32 cellular contexts compared by ENCODE assay signal in the genomic region with DNA sequence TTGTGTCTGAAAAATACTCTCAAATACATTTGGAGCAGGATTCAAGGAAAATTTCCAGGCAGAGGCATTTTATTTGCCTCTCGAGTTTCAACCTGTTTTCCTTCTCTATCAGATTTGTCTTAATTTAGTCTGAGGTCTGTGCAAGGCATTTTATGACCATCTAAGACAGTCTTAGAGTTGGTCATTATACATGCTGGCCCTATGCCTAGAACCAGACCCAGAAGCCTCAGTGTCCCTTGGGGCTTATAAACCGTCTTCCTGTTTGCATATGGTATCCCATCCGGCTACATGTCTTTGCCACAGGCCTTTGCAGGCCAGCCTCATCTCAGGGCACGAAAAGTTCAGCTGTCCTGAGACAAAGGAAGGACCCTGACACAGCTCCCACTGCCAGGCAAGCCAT.
A peak's percentile ranks its signal among the peaks of the same experiment; 100 is the strongest.
DNase-seq lines count a peak whose midpoint lies in the region; ATAC-seq, FAIRE-seq and TF ChIP-seq lines count a peak whose summit lies in the region.
"Had no signal": no experiment of that assay in that cellular context is flagged by ENCODE, and none has a peak within 500 bp of the region (broad histone marks: within the 10 kb centered on the region; RNA-seq: fewer than 3 reads in every experiment).

No MANE protein-coding gene starts in this region.

- no peaks in the 10 kb centered on the region; the same call in 1 of the 2 replicates for H3K36me3 Mint-ChIP-seq in HFFc6 (ENCODE audit: low read depth)
- H3K36me3 Mint-ChIP-seq: activated naive CD4-positive, alpha-beta T cell treated with anti-CD3 and anti-CD28 coated beads, Interleukin-2, amount 10 ng/mL, durations not matched to agents 7 days and 5 days; natural killer cell treated with Interleukin-12 subunit alpha and Interleukin-12 subunit beta and Interleukin-15 and Interleukin-18, amount 100 ng/mL, for 72 hours; stimulated activated effector memory CD8-positive, alpha-beta T cell treated with anti-CD3 and anti-CD28 coated beads, Interleukin-12 subunit alpha, Interleukin-12 subunit beta, amount 100 ng/mL, for 72 hours; type B pancreatic cell had no signal

- H3K79me2 ChIP-seq in PC-9 (ENCODE audit: low read depth) = no peaks in the 10 kb centered on the region

- H3K4me3 Mint-ChIP-seq in HFFc6 = no peak overlapping the region
- H3K4me3 Mint-ChIP-seq: activated CD8-positive, alpha-beta T cell treated with anti-CD3 and anti-CD28 coated beads for 36 hours; activated naive CD4-positive, alpha-beta T cell treated with anti-CD3 and anti-CD28 coated beads, Interleukin-2, amount 10 ng/mL, durations not matched to agents 7 days and 5 days; endodermal cell; natural killer cell treated with Interleukin-12 subunit alpha and Interleukin-12 subunit beta and Interleukin-15 and Interleukin-18, amount 100 ng/mL, for 72 hours; stimulated activated effector memory CD8-positive, alpha-beta T cell treated with anti-CD3 and anti-CD28 coated beads, Interleukin-12 subunit alpha, Interleukin-12 subunit beta, amount 100 ng/mL, for 72 hours; T-helper 2 cell treated with Interferon-gamma antibody and Interleukin-4, amounts not matched to agents 5 μg/mL and 100 μg/mL, for 36 hours; type B pancreatic cell had no signal

- no peaks in the 10 kb centered on the region for H3F3A ChIP-seq in PC-9 (ENCODE audit: insufficient read depth, low read depth)

- H2AFZ ChIP-seq in PC-9 = no peak overlapping the region

- intact Hi-C loops in kidney (cut with DNase I) (no loop called here), PC-9 (cut with micrococcal nuclease; ENCODE audit: unreplicated experiment) (no loop called here)

- no TSS peak for BruUV-seq in PC-9 (replicated peaks; lab: Mats Ljungman, UMichigan)

- H3K4me1 ChIP-seq in BE2C (peaks cover 7% of the 10 kb centered on the region), kidney (ENCODE audit: control insufficient read depth in 1 of 2, insufficient read depth in 1 of 2, low read depth in 1 of 2, low read length in 2 of 2) (peaks cover 0 to 2% of the 10 kb centered on the region in 2 donors), PC-9 (replicated peaks; ENCODE audit: insufficient read depth) (no peaks in the 10 kb centered on the region)
- H3K4me1 ChIP-seq: adrenal gland, Caco-2, gastrocnemius medialis, lower lobe of right lung had no signal

- H3K9me3 ChIP-seq in BE2C (no peaks in the 10 kb centered on the region; the same call in 1 of the 2 replicates), kidney (ENCODE audit: control insufficient read depth in 1 of 2, low read length in 2 of 2) (no peaks in the 10 kb centered on the region), PC-9 (ENCODE audit: insufficient read depth, low read depth) (no peaks in the 10 kb centered on the region)
- H3K9me3 ChIP-seq: adrenal gland, Caco-2, gastrocnemius medialis, lower lobe of right lung, mucosa of descending colon had no signal

- no peaks in the 10 kb centered on the region for H3K4me1 Mint-ChIP-seq in HFFc6 (ENCODE audit: low read depth)
- H3K4me1 Mint-ChIP-seq: activated naive CD4-positive, alpha-beta T cell treated with anti-CD3 and anti-CD28 coated beads, Interleukin-2, amount 10 ng/mL, durations not matched to agents 7 days and 5 days; stimulated activated effector memory CD8-positive, alpha-beta T cell treated with anti-CD3 and anti-CD28 coated beads, Interleukin-12 subunit alpha, Interleukin-12 subunit beta, amount 100 ng/mL, for 72 hours had no signal

- DNase-seq in BE2C (peak; percentile 33), EH (ENCODE audit: low read depth) (peak; percentile 52), NCI-H69 (lab: John Stamatoyannopoulos, UW) (peak; percentile 48), kidney (peak; percentile 79), PC-9 (no peak), HFFc6 (no peak)
- no peak for DNase-seq in effector CD4-positive, alpha-beta T cell
- DNase-seq: activated CD8-positive, alpha-beta memory T cell treated with anti-CD3 and anti-CD28 coated beads, Interleukin-2, amount 50 U/mL, for 48 hours; activated CD8-positive, alpha-beta T cell treated with anti-CD3 and anti-CD28 coated beads for 36 hours; activated naive CD4-positive, alpha-beta T cell treated with anti-CD3 and anti-CD28 coated beads, Interleukin-2, amount 10 ng/mL, durations not matched to agents 7 days and 5 days; adrenal gland; Caco-2; central memory CD4-positive, alpha-beta T cell; endodermal cell; gastrocnemius medialis; IMR-90; kidney glomerular epithelial cell; lower lobe of right lung; mucosa of descending colon; NCI-H2029; NCI-H524 treated with DMSO at 0.1 percent for 48 hours; SHP77; stimulated activated CD4-positive, alpha-beta T cell treated with anti-CD3 and anti-CD28 coated beads, Interleukin-15, amount 100 ng/mL, for 24 hours; stimulated activated CD4-positive, alpha-beta T cell treated with anti-CD3 and anti-CD28 coated beads, Interleukin-4, amount 100 ng/mL, for 4 hours had no signal

- H3K9me3 Mint-ChIP-seq in HFFc6 = peaks cover 49% of the 10 kb centered on the region
- H3K9me3 Mint-ChIP-seq: activated CD8-positive, alpha-beta T cell treated with anti-CD3 and anti-CD28 coated beads for 36 hours; activated naive CD4-positive, alpha-beta T cell treated with anti-CD3 and anti-CD28 coated beads, Interleukin-2, amount 10 ng/mL, durations not matched to agents 7 days and 5 days; endodermal cell; natural killer cell treated with Interleukin-12 subunit alpha and Interleukin-12 subunit beta and Interleukin-15 and Interleukin-18, amount 100 ng/mL, for 72 hours; stimulated activated effector memory CD8-positive, alpha-beta T cell treated with anti-CD3 and anti-CD28 coated beads, Interleukin-12 subunit alpha, Interleukin-12 subunit beta, amount 100 ng/mL, for 72 hours; T-helper 2 cell treated with Interferon-gamma antibody and Interleukin-4, amounts not matched to agents 5 μg/mL and 100 μg/mL, for 36 hours had no signal

- no peaks in the 10 kb centered on the region for H3K27me3 ChIP-seq in BE2C
- peaks cover 31% of the 10 kb centered on the region; the same call in 1 of the 2 replicates for H3K27me3 ChIP-seq in PC-9 (ENCODE audit: insufficient read depth, low read depth)
- H3K27me3 ChIP-seq: adrenal gland, gastrocnemius medialis had no signal

- H3K36me3 ChIP-seq in BE2C (no peaks in the 10 kb centered on the region), kidney (ENCODE audit: control insufficient read depth in 1 of 2, insufficient read depth in 2 of 2, low read length in 2 of 2) (no peaks in the 10 kb centered on the region), PC-9 (ENCODE audit: low read depth) (no peaks in the 10 kb centered on the region)
- H3K36me3 ChIP-seq: adrenal gland, gastrocnemius medialis, lower lobe of right lung had no signal

- CTCF ChIA-PET in PC-9 (lab: Charles Lee) = no interaction called here

- no peaks in the 10 kb centered on the region for H3K9me2 ChIP-seq in PC-9 (ENCODE audit: insufficient read depth)

- H3K27ac Mint-ChIP-seq in HFFc6 = no peak overlapping the region
- H3K27ac Mint-ChIP-seq: activated CD8-positive, alpha-beta T cell treated with anti-CD3 and anti-CD28 coated beads for 36 hours; activated naive CD4-positive, alpha-beta T cell treated with anti-CD3 and anti-CD28 coated beads, Interleukin-2, amount 10 ng/mL, durations not matched to agents 7 days and 5 days; endodermal cell; natural killer cell treated with Interleukin-12 subunit alpha and Interleukin-12 subunit beta and Interleukin-15 and Interleukin-18, amount 100 ng/mL, for 72 hours; stimulated activated effector memory CD8-positive, alpha-beta T cell treated with anti-CD3 and anti-CD28 coated beads, Interleukin-12 subunit alpha, Interleukin-12 subunit beta, amount 100 ng/mL, for 72 hours; T-helper 2 cell treated with Interferon-gamma antibody and Interleukin-4, amounts not matched to agents 5 μg/mL and 100 μg/mL, for 36 hours; type B pancreatic cell had no signal

- H3K27me3 Mint-ChIP-seq in HFFc6 (ENCODE audit: insufficient read depth) = peaks cover 2% of the 10 kb centered on the region

- TF ChIP-seq CTCF in BE2C (IDR thresholded peaks at IDR 0.05; ENCODE audit: low read depth, low read length) = no peak
- TF ChIP-seq CTCF in kidney (IDR thresholded peaks at IDR 0.05; ENCODE audit: borderline replicate concordance, extremely low read depth, insufficient read depth) = no peak
- no peak for TF ChIP-seq CTCF in PC-9 (conservative IDR thresholded peaks at IDR 0.05)
- TF ChIP-seq CTCF in HFFc6 (IDR thresholded peaks at IDR 0.05) = no peak

- no peak for FAIRE-seq in kidney (lab: Jason Lieb, UNC)
- FAIRE-seq: GM12878 had no signal

- H3K4me2 ChIP-seq in PC-9 = no peak overlapping the region

- H3K27ac ChIP-seq in kidney (ENCODE audit: low read depth in 2 of 2, low read length in 2 of 2) (no peak overlapping the region), PC-9 (no peak overlapping the region)
- H3K27ac ChIP-seq: adrenal gland, gastrocnemius medialis, lower lobe of right lung had no signal

- no peak for ATAC-seq in HG03097 (IDR thresholded peaks at IDR 0.05; ENCODE audit: low FRiP score, unreplicated experiment)
- ATAC-seq: activated CD8-positive, alpha-beta T cell treated with anti-CD3 and anti-CD28 coated beads for 36 hours; gastrocnemius medialis; GM12878; HCT116; lower lobe of right lung; mucosa of descending colon; Panc1; stimulated activated effector memory CD8-positive, alpha-beta T cell treated with anti-CD3 and anti-CD28 coated beads, Interleukin-12 subunit alpha, Interleukin-12 subunit beta, amount 100 ng/mL, for 72 hours had no signal

- no peak overlapping the region for H3K9ac ChIP-seq in kidney (ENCODE audit: low read length in 2 of 2)

- H3K4me3 ChIP-seq in BE2C (ENCODE audit: low read depth, low read length) (no peak overlapping the region), kidney (ENCODE audit: low read length in 2 of 2) (no peak overlapping the region), PC-9 (no peak overlapping the region)
- H3K4me3 ChIP-seq: adrenal gland, gastrocnemius medialis, GM12878, lower lobe of right lung, mucosa of descending colon had no signal

- POLR2A ChIA-PET in PC-9 (lab: Charles Lee; ENCODE audit: unreplicated experiment) = no interaction called here

- no peaks in the 10 kb centered on the region for H4K20me1 ChIP-seq in PC-9 (ENCODE audit: insufficient read depth)

Comparison
In these comparisons a context has a peak if more than half of its experiments do, and no peak if none do; other contexts are left out.
1. DNase-seq: peak in BE2C (single experiment), EH (single experiment), NCI-H69 (single experiment) and kidney (single experiment); none in PC-9 (0 of 2), effector CD4-positive, alpha-beta T cell (single experiment) and HFFc6 (single experiment).